Comparison of ENCODE assay signal across 12 cellular contexts in genomic region chr2:150621800-150622199, GRCh38.
DNase-seq lines count a peak whose midpoint lies in the region; ATAC-seq, FAIRE-seq and TF ChIP-seq lines count a peak whose summit lies in the region.
"Had no signal": no experiment of that assay in that cellular context is flagged by ENCODE, and none has a peak within 500 bp of the region (broad histone marks: within the 10 kb centered on the region; RNA-seq: fewer than 3 reads in every experiment).

No MANE protein-coding gene starts in this region.

- peak overlapping the region; percentile 78 for H2AFZ ChIP-seq in ACC112 (ENCODE audit: low read length, unreplicated experiment)

- H3K27ac ChIP-seq in ACC112 (ENCODE audit: low read depth, low read length) (peak overlapping the region; percentile 94), lung (ENCODE audit: low read depth in 1 of 2, low read length in 1 of 2) (no peak overlapping the region)
- H3K27ac ChIP-seq: HL-60, VCaP had no signal

- WGBS in lung, 2 donors: 75 to 82% methylated on average over 2 of the region's 2 CpGs

- no peaks in the 10 kb centered on the region for H3K27me3 ChIP-seq in ACC112 (ENCODE audit: insufficient read depth, low read length)
- no peaks in the 10 kb centered on the region for H3K27me3 ChIP-seq in bronchial epithelial cell (ENCODE audit: control insufficient read depth, insufficient read depth, low read length)
- H3K27me3 ChIP-seq in lung (ENCODE audit: control insufficient read depth, insufficient read depth): no peaks in the 10 kb centered on the region

- no peak for FAIRE-seq in bronchial epithelial cell (lab: Jason Lieb, UNC)

- ATAC-seq in lung (ENCODE audit: insufficient read depth, low FRiP score): peak; percentile 43
- ATAC-seq in HG03565 (IDR thresholded peaks at IDR 0.05; ENCODE audit: unreplicated experiment): no peak

- H3K36me3 ChIP-seq in ACC112 (ENCODE audit: insufficient read depth, low read length) (no peaks in the 10 kb centered on the region), bronchial epithelial cell (ENCODE audit: control insufficient read depth, insufficient read depth, low read length) (no peaks in the 10 kb centered on the region), lung (ENCODE audit: control insufficient read depth in 2 of 2, insufficient read depth in 2 of 2, low read length in 2 of 2) (no peaks in the 10 kb centered on the region)

- peaks cover 67% of the 10 kb centered on the region for H3K4me1 ChIP-seq in ACC112 (ENCODE audit: control insufficient read depth, insufficient read depth, low read length, unreplicated experiment)
- H3K4me1 ChIP-seq in lung (ENCODE audit: control insufficient read depth in 2 of 2, insufficient read depth in 2 of 2, low read length in 2 of 2): peaks cover 0 to 3% of the 10 kb centered on the region in 2 donors

- DNase-seq in LHCN-M2 (ENCODE audit: low read depth) (peak; percentile 95), bronchial epithelial cell (ENCODE audit: low read depth) (peak; percentile 97), lung (ENCODE audit: low spot score) (no peak), NCI-H524 treated with DMSO at 0.1 percent for 48 hours (lab: John Stamatoyannopoulos, UW) (no peak), MV-4-11 (lab: John Stamatoyannopoulos, UW) (no peak), HT-29 (ENCODE audit: low spot score) (no peak)
- DNase-seq: NCI-H146; stimulated activated CD4-positive, alpha-beta T cell treated with anti-CD3 and anti-CD28 coated beads, Interleukin-4, amount 100 ng/mL, for 1 hour had no signal

- no peak for TF ChIP-seq CTCF in bronchial epithelial cell (IDR thresholded peaks at IDR 0.05; ENCODE audit: insufficient read depth, low read length, severe bottlenecking)
- no peak for TF ChIP-seq CTCF in lung (IDR thresholded peaks at IDR 0.05; ENCODE audit: control extremely low read depth, extremely low read depth)

- H3K9me3 ChIP-seq in lung (ENCODE audit: control insufficient read depth in 2 of 2, insufficient read depth in 1 of 2, low read length in 1 of 2): no peaks in the 10 kb centered on the region

- peak overlapping the region; percentile 6; the same call in 1 of the 2 replicates for H3K4me3 ChIP-seq in ACC112 (ENCODE audit: low read depth, low read length)
- H3K4me3 ChIP-seq in bronchial epithelial cell (ENCODE audit: low read depth, low read length): no peak overlapping the region
- H3K4me3 ChIP-seq in lung: no peak overlapping the region

- no peaks in the 10 kb centered on the region for H3K79me2 ChIP-seq in ACC112 (ENCODE audit: control insufficient read depth, insufficient read depth, low read length, unreplicated experiment)

Comparison
In these comparisons a context has a peak if more than half of its experiments do, and no peak if none do; other contexts are left out.
1. DNase-seq: peak in LHCN-M2 (single experiment) and bronchial epithelial cell (single experiment); none in lung (single experiment), NCI-H524 treated with DMSO at 0.1 percent for 48 hours (single experiment), MV-4-11 (single experiment) and HT-29 (single experiment).